In genomic region chr6:98116513-98116912, GRCh38 we compare ENCODE assay signal across 21 cellular contexts.
"Had no signal": no experiment of that assay in that cellular context is flagged by ENCODE, and none has a peak within 500 bp of the region (broad histone marks: within the 10 kb centered on the region; RNA-seq: fewer than 3 reads in every experiment).

No MANE protein-coding gene starts in this region.

- DNase-seq: IMR-90, Karpas-422, KG1, MG63, NCI-H1092, NCI-H1105 treated with DMSO at 0.1 percent for 48 hours, NCI-H1417 treated with DMSO at 0.1 percent for 48 hours, NCI-H146, NCI-H1694 treated with DMSO at 0.1 percent for 48 hours, NCI-H1930, NCI-H2081, NCI-H2107, NCI-H345, NCI-H446 treated with DMSO at 0.1 percent for 48 hours, NCI-H510A treated with DMSO at 0.1 percent for 48 hours, NCI-H526, SHP77, SK-N-SH had no signal

- H3K27ac ChIP-seq: RWPE1 had no signal

- H3K4me2 ChIP-seq: SK-N-SH had no signal

- H3K9me3 ChIP-seq: MG63, SK-N-SH had no signal

- H3K9ac ChIP-seq: SK-N-SH had no signal

- H3K4me3 ChIP-seq: MG63 had no signal

- H3K27me3 ChIP-seq: MG63 had no signal

- ATAC-seq: HepG2, Panc1 had no signal

- H3K36me3 ChIP-seq: MG63 had no signal
